26 cellular contexts compared by ENCODE assay signal in genomic region chr21:44612669-44613229, GRCh38. TPM values are rescaled to one million over a fixed set of nuclear protein-coding genes. Genes with fewer than 3 reads are reported as not detected.
DNase-seq lines count a peak whose midpoint lies in the region; ATAC-seq and TF ChIP-seq lines count a peak whose summit lies in the region.
"Had no signal": no experiment of that assay in that cellular context is flagged by ENCODE, and none has a peak within 500 bp of the region (broad histone marks: within the 10 kb centered on the region; RNA-seq: fewer than 3 reads in every experiment).

No MANE protein-coding gene starts in this region.

- H3K27ac ChIP-seq in Karpas-422 (ENCODE audit: low read length) (no peak overlapping the region), sigmoid colon (no peak overlapping the region)
- H3K27ac ChIP-seq: BLaER1, GM23248, SK-N-MC had no signal

- intact Hi-C loops in sigmoid colon (cut with DNase I), result no loop called here

- H3K4me3 ChIP-seq in Karpas-422 (ENCODE audit: low read length) (no peak overlapping the region), sigmoid colon (no peak overlapping the region)
- H3K4me3 ChIP-seq: BLaER1, GM23248, SK-N-MC had no signal

- 75 to 84% methylated on average over 13 of the region's 13 CpGs for WGBS in sigmoid colon, 2 donors

- H3K79me2 ChIP-seq in Karpas-422 (ENCODE audit: low read length), result no peaks in the 10 kb centered on the region

- no peak overlapping the region for H3K4me3 Mint-ChIP-seq in chondrocyte (ENCODE audit: unreplicated experiment)
- H3K4me3 Mint-ChIP-seq: CD4-positive, CD25-positive, alpha-beta regulatory T cell; H9; HFFc6 had no signal

- no peaks in the 10 kb centered on the region for H4K20me1 ChIP-seq in Karpas-422 (ENCODE audit: insufficient read depth, low read depth, low read length)
- H4K20me1 ChIP-seq: BLaER1 had no signal

- TF ChIP-seq POLR2A in sigmoid colon (IDR thresholded peaks at IDR 0.05) (no peak), GM18505 (IDR thresholded peaks at IDR 0.05; ENCODE audit: borderline replicate concordance, extremely low read depth, insufficient read depth, insufficient read length) (no peak)

- H3K27me3 ChIP-seq in Karpas-422 (ENCODE audit: low read length), result no peaks in the 10 kb centered on the region
- peaks cover 0 to 23% (median 9%) of the 10 kb centered on the region in 3 donors for H3K27me3 ChIP-seq in sigmoid colon
- H3K27me3 ChIP-seq: BLaER1 had no signal

- H3K4me1 Mint-ChIP-seq in chondrocyte (ENCODE audit: low read depth), result no peaks in the 10 kb centered on the region

- H3K9me3 ChIP-seq in Karpas-422 (ENCODE audit: low read length), result no peaks in the 10 kb centered on the region; the same call in 1 of the 2 replicates
- peaks cover 0 to 17% (median 2%) of the 10 kb centered on the region in 4 donors for H3K9me3 ChIP-seq in sigmoid colon

- H3K27me3 Mint-ChIP-seq in chondrocyte (ENCODE audit: low read depth), result peaks cover 38% of the 10 kb centered on the region
- H3K27me3 Mint-ChIP-seq: CD4-positive, CD25-positive, alpha-beta regulatory T cell had no signal

- peaks cover 2% of the 10 kb centered on the region for H3K36me3 Mint-ChIP-seq in chondrocyte (ENCODE audit: low read depth)

- DNase-seq in Karpas-422, result peak; percentile 2
- DNase-seq in chondrocyte (ENCODE audit: low spot score), result peak; percentile 87
- peak; percentile 64 for DNase-seq in mesenteric fat pad (ENCODE audit: low spot score)
- DNase-seq in sigmoid colon, result peak; percentile 60
- no peak for DNase-seq in HuH-7.5 (ENCODE audit: low spot score)
- DNase-seq: CD4-positive, CD25-positive, alpha-beta regulatory T cell; COR-L47; DMS53; GM23248; H9; HFFc6; IMR-90; KG1; MM.1S; NCI-H1694; NCI-H2029 treated with DMSO at 0.1 percent for 48 hours; NCI-H226; NCI-H510A; SIG-M5 had no signal

- H3K4me1 ChIP-seq in Karpas-422 (ENCODE audit: low read length) (no peaks in the 10 kb centered on the region), sigmoid colon (no peaks in the 10 kb centered on the region)

- no peak overlapping the region for H3K4me2 ChIP-seq in Karpas-422 (ENCODE audit: low read depth, low read length, poor library complexity, severe bottlenecking)
- H3K4me2 ChIP-seq: BLaER1 had no signal

- no peak overlapping the region for H2AFZ ChIP-seq in Karpas-422 (ENCODE audit: low read length)
- H2AFZ ChIP-seq: GM23248 had no signal

- TF ChIP-seq CTCF in chondrocyte (IDR thresholded peaks at IDR 0.05) (no peak), sigmoid colon (IDR thresholded peaks at IDR 0.05) (no peak)

- H3K9me3 Mint-ChIP-seq in chondrocyte (ENCODE audit: low read depth), result peaks cover 20% of the 10 kb centered on the region

- no peaks in the 10 kb centered on the region for H3K36me3 ChIP-seq in Karpas-422 (ENCODE audit: insufficient read depth, low read length)
- H3K36me3 ChIP-seq in sigmoid colon, result no peaks in the 10 kb centered on the region
- H3K36me3 ChIP-seq: BLaER1 had no signal

- no peak overlapping the region for H3K27ac Mint-ChIP-seq in chondrocyte (ENCODE audit: unreplicated experiment)
- H3K27ac Mint-ChIP-seq: CD4-positive, CD25-positive, alpha-beta regulatory T cell; H9; HFFc6 had no signal

- no peak overlapping the region for H3K9ac ChIP-seq in Karpas-422 (ENCODE audit: low read length)
- H3K9ac ChIP-seq: BLaER1, GM23248 had no signal

- ATAC-seq in GM18505 (IDR thresholded peaks at IDR 0.05; ENCODE audit: unreplicated experiment) (no peak), HG03354 (IDR thresholded peaks at IDR 0.05; ENCODE audit: poor library complexity, severe bottlenecking, unreplicated experiment) (no peak)

- no peaks in the 10 kb centered on the region for H3K9me2 ChIP-seq in Karpas-422 (replicated peaks; ENCODE audit: insufficient read depth, low read length)

- TF ChIP-seq EP300 in sigmoid colon (IDR thresholded peaks at IDR 0.05), result no peak

RNA-seq across cellular contexts. Expression of gene KRTAP10-8, which starts 0.9 kb away (rescaled TPM):
- not detected in 2 replicates for total RNA-seq in Karpas-422 (2014; rRNA removed; shearing (Covaris generic); ENCODE audit: low replicate concordance)
- total RNA-seq in chondrocyte (not detected in 3 replicates), mesenteric fat pad (not detected), sigmoid colon (not detected)
- not detected for polyA plus RNA-seq in sigmoid colon
- total RNA-seq: CD4-positive, CD25-positive, alpha-beta regulatory T cell; Daoy; G401; GM23248; H9; HFFc6; IMR-90 had no signal
- polyA plus RNA-seq: AG04450; CD4-positive, CD25-positive, alpha-beta regulatory T cell; GM23248; IMR-90 had no signal

RNA-seq across cellular contexts. Expression of gene KRTAP10-7, which starts 12.4 kb away (rescaled TPM):
- total RNA-seq in Karpas-422 (2014; rRNA removed; shearing (Covaris generic); ENCODE audit: low replicate concordance), result not detected in 2 replicates
- total RNA-seq in chondrocyte (not detected in 3 replicates), mesenteric fat pad (not detected), sigmoid colon (not detected)
- polyA plus RNA-seq in sigmoid colon, result not detected
- total RNA-seq: CD4-positive, CD25-positive, alpha-beta regulatory T cell; Daoy; G401; GM23248; H9; HFFc6; IMR-90 had no signal
- polyA plus RNA-seq: AG04450; CD4-positive, CD25-positive, alpha-beta regulatory T cell; GM23248; IMR-90 had no signal

RNA-seq across cellular contexts. Expression of gene KRTAP10-9, which starts 14.1 kb away (rescaled TPM):
- not detected in 2 replicates for total RNA-seq in Karpas-422 (2014; rRNA removed; shearing (Covaris generic); ENCODE audit: low replicate concordance)
- total RNA-seq in chondrocyte (not detected in 3 replicates), mesenteric fat pad (not detected), sigmoid colon (not detected)
- not detected for polyA plus RNA-seq in sigmoid colon
- total RNA-seq: CD4-positive, CD25-positive, alpha-beta regulatory T cell; Daoy; G401; GM23248; H9; HFFc6; IMR-90 had no signal
- polyA plus RNA-seq: AG04450; CD4-positive, CD25-positive, alpha-beta regulatory T cell; GM23248; IMR-90 had no signal

RNA-seq across cellular contexts. Expression of gene KRTAP10-6, which starts 20.4 kb away (rescaled TPM):
- total RNA-seq in Karpas-422 (2014; rRNA removed; shearing (Covaris generic); ENCODE audit: low replicate concordance), result not detected in 2 replicates
- total RNA-seq in chondrocyte (not detected in 3 replicates), mesenteric fat pad (not detected), sigmoid colon (not detected)
- polyA plus RNA-seq in sigmoid colon, result not detected
- total RNA-seq: CD4-positive, CD25-positive, alpha-beta regulatory T cell; Daoy; G401; GM23248; H9; HFFc6; IMR-90 had no signal
- polyA plus RNA-seq: AG04450; CD4-positive, CD25-positive, alpha-beta regulatory T cell; GM23248; IMR-90 had no signal

RNA-seq across cellular contexts. Expression of gene KRTAP10-10, which starts 24.4 kb away (rescaled TPM):
- not detected in 2 replicates for total RNA-seq in Karpas-422 (2014; rRNA removed; shearing (Covaris generic); ENCODE audit: low replicate concordance)
- not detected in 3 replicates for total RNA-seq in chondrocyte
- total RNA-seq in mesenteric fat pad, result not detected
- total RNA-seq in sigmoid colon, result not detected
- not detected for polyA plus RNA-seq in sigmoid colon
- total RNA-seq: CD4-positive, CD25-positive, alpha-beta regulatory T cell; Daoy; G401; GM23248; H9; HFFc6; IMR-90 had no signal
- polyA plus RNA-seq: AG04450; CD4-positive, CD25-positive, alpha-beta regulatory T cell; GM23248; IMR-90 had no signal
